ENCODE assay signal across 8 cellular contexts in genomic region chr3:138608322-138609214, GRCh38. TPM values are rescaled to one million over a fixed set of nuclear protein-coding genes. Genes with fewer than 3 reads are reported as not detected.
A peak's percentile ranks its signal among the peaks of the same experiment; 100 is the strongest.
DNase-seq lines count a peak whose midpoint lies in the region; ATAC-seq and TF ChIP-seq lines count a peak whose summit lies in the region.

Gene FAIM (plus strand): TSS chr3:138608771. CDS start chr3:138619727, 10,956 bp downstream.

- H3K4me2 ChIP-seq in OCI-LY1 (ENCODE audit: low read length): peak within 1 kb of the TSS; percentile 69

- TF ChIP-seq CTCF in OCI-LY1 (IDR thresholded peaks at IDR 0.05; ENCODE audit: low read length): no peak

- peaks cover 23% of the 10 kb centered on the region for H3K4me1 ChIP-seq in OCI-LY1 (ENCODE audit: insufficient read depth, low read length, severe bottlenecking)
- H3K4me1 ChIP-seq in naive thymus-derived CD4-positive, alpha-beta T cell (ENCODE audit: control insufficient read depth in 2 of 2, insufficient read depth in 2 of 2, low read length in 2 of 2): peaks cover 14 to 15% of the 10 kb centered on the region in 2 donors

- ATAC-seq in GM19351 (IDR thresholded peaks at IDR 0.05; ENCODE audit: unreplicated experiment) (peak; percentile 73), HG03460 (IDR thresholded peaks at IDR 0.05; ENCODE audit: unreplicated experiment) (peak; percentile 67)
- ATAC-seq in naive thymus-derived CD4-positive, alpha-beta T cell: peak; percentile 84
- ATAC-seq in stimulated activated memory B cell treated with anti-CD40 and anti-IgM and Interleukin-4, amounts not matched to agents 10 μg/mL and 1 μg/mL and 100 μg/mL, for 72 hours: peak; percentile 87

- peak within 1 kb of the TSS; percentile 84 to 96 (median 91) for H3K4me3 Mint-ChIP-seq in naive thymus-derived CD4-positive, alpha-beta T cell
- peak within 1 kb of the TSS; percentile 87 for H3K4me3 Mint-ChIP-seq in stimulated activated memory B cell treated with anti-CD40 and anti-IgM and Interleukin-4, amounts not matched to agents 10 μg/mL and 1 μg/mL and 100 μg/mL, for 72 hours

- no peaks in the 10 kb centered on the region for H3K9me2 ChIP-seq in OCI-LY1 (ENCODE audit: low read depth, low read length)

- H3K4me3 ChIP-seq in OCI-LY1 (ENCODE audit: low read depth, low read length, poor library complexity, severe bottlenecking): peak within 1 kb of the TSS; percentile 78
- H3K4me3 ChIP-seq in naive thymus-derived CD4-positive, alpha-beta T cell (ENCODE audit: low read length): peak within 1 kb of the TSS; percentile 81

- 0 out of 2 replicates have a peak, but pooled peaks cover 3% of the 10 kb centered on the region for H3K36me3 ChIP-seq in OCI-LY1 (ENCODE audit: insufficient read depth, low read length)
- no peaks in the 10 kb centered on the region for H3K36me3 ChIP-seq in naive thymus-derived CD4-positive, alpha-beta T cell (ENCODE audit: control insufficient read depth in 2 of 3, insufficient read depth in 3 of 3, low read length in 3 of 3)

- H3K27me3 ChIP-seq in OCI-LY1 (ENCODE audit: insufficient read depth, low read length): no peaks in the 10 kb centered on the region
- H3K27me3 ChIP-seq in naive thymus-derived CD4-positive, alpha-beta T cell (ENCODE audit: control insufficient read depth in 2 of 2, insufficient read depth in 2 of 2, low read length in 2 of 2): no peaks in the 10 kb centered on the region

- H3K9ac ChIP-seq in OCI-LY1 (ENCODE audit: low read length): peak within 1 kb of the TSS; percentile 89

- intact Hi-C loops in naive thymus-derived CD4-positive, alpha-beta T cell (cut with micrococcal nuclease): loop anchor here (1.0 to 5.0 kb wide), 5 partner anchors 14 to 734 kb away; partner anchors contain the start of genes CEP70 (in 2 of the 2), MRPS22 (in 1 of the 2), NME9 (in 1 of the 2) and PIK3CB (in 1 of the 2)

- peak; percentile 76 for DNase-seq in COLO668 (lab: John Stamatoyannopoulos, UW; ENCODE audit: unreplicated experiment)
- DNase-seq in activated T-helper 1 cell treated with Interleukin-2 at 50 U/mL for 16 hours (ENCODE audit: low read depth): peak; percentile 45
- DNase-seq in fibroblast of gingiva (ENCODE audit: low read depth): peak; percentile 76
- DNase-seq in naive thymus-derived CD4-positive, alpha-beta T cell: peak; percentile 54 to 82 (median 77)

- CTCF ChIA-PET in naive thymus-derived CD4-positive, alpha-beta T cell (lab: Charles Lee): interaction anchor here (1.7 to 1.8 kb wide), 2 partner anchors 14 to 307 kb away, joined by 7 to 16 read pairs; partner anchors contain the start of gene CEP70

- H3K27me3 Mint-ChIP-seq in naive thymus-derived CD4-positive, alpha-beta T cell: peaks cover 0 to 3% (median 0%) of the 10 kb centered on the region in 5 donors
- no peaks in the 10 kb centered on the region for H3K27me3 Mint-ChIP-seq in stimulated activated memory B cell treated with anti-CD40 and anti-IgM and Interleukin-4, amounts not matched to agents 10 μg/mL and 1 μg/mL and 100 μg/mL, for 72 hours

- peaks cover 0 to 10% (median 0%) of the 10 kb centered on the region in 11 donors for H3K9me3 Mint-ChIP-seq in naive thymus-derived CD4-positive, alpha-beta T cell
- H3K9me3 Mint-ChIP-seq in stimulated activated memory B cell treated with anti-CD40 and anti-IgM and Interleukin-4, amounts not matched to agents 10 μg/mL and 1 μg/mL and 100 μg/mL, for 72 hours: no peaks in the 10 kb centered on the region

- H3K36me3 Mint-ChIP-seq in naive thymus-derived CD4-positive, alpha-beta T cell: peaks cover 0 to 14% (median 10%) of the 10 kb centered on the region in 5 donors
- H3K36me3 Mint-ChIP-seq in stimulated activated memory B cell treated with anti-CD40 and anti-IgM and Interleukin-4, amounts not matched to agents 10 μg/mL and 1 μg/mL and 100 μg/mL, for 72 hours: peaks cover 14% of the 10 kb centered on the region

- H3K27ac ChIP-seq in OCI-LY1 (ENCODE audit: low read depth, low read length, poor library complexity, severe bottlenecking): peak within 1 kb of the TSS; percentile 65
- peak within 1 kb of the TSS; percentile 90 for H3K27ac ChIP-seq in naive thymus-derived CD4-positive, alpha-beta T cell (ENCODE audit: low read depth, low read length)

- no peaks in the 10 kb centered on the region for H4K20me1 ChIP-seq in OCI-LY1 (ENCODE audit: insufficient read depth, low read length)

- no peaks in the 10 kb centered on the region for H3K9me3 ChIP-seq in OCI-LY1 (ENCODE audit: low read length)
- no peaks in the 10 kb centered on the region for H3K9me3 ChIP-seq in naive thymus-derived CD4-positive, alpha-beta T cell (ENCODE audit: control insufficient read depth in 2 of 3, low read length in 3 of 3)

- peaks cover 8% of the 10 kb centered on the region for H3K79me2 ChIP-seq in OCI-LY1 (ENCODE audit: insufficient read depth, low read length)

- POLR2A ChIA-PET in naive thymus-derived CD4-positive, alpha-beta T cell (lab: Charles Lee): interaction anchor here (0.6 to 3.9 kb wide), 9 partner anchors 8 to 723 kb away, joined by 3 to 27 read pairs (median 7); partner anchors contain the start of gene CEP70

- H3F3A ChIP-seq in OCI-LY1 (ENCODE audit: insufficient read depth, low read length): no peaks in the 10 kb centered on the region; the same call in 1 of the 2 replicates

- peak within 1 kb of the TSS; percentile 26 for H2AFZ ChIP-seq in OCI-LY1 (ENCODE audit: low read length)

- H3K4me1 Mint-ChIP-seq in naive thymus-derived CD4-positive, alpha-beta T cell: peaks cover 6 to 21% (median 18%) of the 10 kb centered on the region in 7 donors
- peaks cover 18% of the 10 kb centered on the region for H3K4me1 Mint-ChIP-seq in stimulated activated memory B cell treated with anti-CD40 and anti-IgM and Interleukin-4, amounts not matched to agents 10 μg/mL and 1 μg/mL and 100 μg/mL, for 72 hours

- peak within 1 kb of the TSS; percentile 84 to 100 (median 98) for H3K27ac Mint-ChIP-seq in naive thymus-derived CD4-positive, alpha-beta T cell
- H3K27ac Mint-ChIP-seq in stimulated activated memory B cell treated with anti-CD40 and anti-IgM and Interleukin-4, amounts not matched to agents 10 μg/mL and 1 μg/mL and 100 μg/mL, for 72 hours: peak within 1 kb of the TSS; percentile 89

RNA-seq across cellular contexts. Expression of gene FAIM, which starts in this region (rescaled TPM):
- 1 to 10 TPM; 1.6 to 3.3 (median 2.6) TPM for total RNA-seq in naive thymus-derived CD4-positive, alpha-beta T cell
- polyA plus RNA-seq in naive thymus-derived CD4-positive, alpha-beta T cell: 1 to 10 TPM; 4.6 to 6.4 TPM

Comparison
In these comparisons a context has a peak if more than half of its experiments do, and no peak if none do; other contexts are left out.
1. Peak in every context shown above with its lines: DNase-seq, ATAC-seq, H3K4me3 ChIP-seq and H3K27ac ChIP-seq.